1 cellular context compared by ENCODE assay signal in the genomic region with DNA sequence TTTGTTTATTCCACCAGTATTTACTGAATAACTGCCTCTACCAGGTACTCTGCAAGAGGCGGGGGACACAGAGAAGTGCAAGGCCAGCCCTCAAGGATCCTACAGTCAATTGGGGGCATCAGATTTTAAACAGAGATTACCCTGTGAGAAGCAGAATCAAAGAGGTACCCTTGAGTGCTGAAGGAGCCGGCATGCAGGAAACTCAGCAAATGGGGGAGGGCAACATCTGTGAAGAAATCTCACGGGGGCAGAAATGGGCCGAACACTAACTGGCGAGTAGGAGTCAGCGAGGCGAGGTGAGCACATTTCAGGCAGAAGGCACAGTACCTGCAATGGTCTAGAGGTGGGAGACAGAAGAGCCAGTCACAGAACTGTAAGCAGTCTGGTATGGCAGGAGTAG.
TF ChIP-seq lines count a peak whose summit lies in the region.

No MANE protein-coding gene starts in this region.

TF ChIP-seq in GM23338, 12 proteins besides CTCF, POLR2A, EP300 and RAD21:
- TF ChIP-seq EZH2phosphoT487 (IDR thresholded peaks at IDR 0.05; ENCODE audit: unreplicated experiment) (no peak), ZNF331 (CRISPR knock-in tag; IDR thresholded peaks at IDR 0.05; ENCODE audit: low read depth) (no peak), NANOG (IDR thresholded peaks at IDR 0.05; ENCODE audit: borderline replicate concordance) (no peak)
TF ChIP-seq in GM23338: peak in this region for 0.
